17 cellular contexts compared by ENCODE assay signal in genomic region chr16:84839956-84840355, GRCh38. TPM values are rescaled to one million over a fixed set of nuclear protein-coding genes. Genes with fewer than 3 reads are reported as not detected.
DNase-seq lines count a peak whose midpoint lies in the region; ATAC-seq and TF ChIP-seq lines count a peak whose summit lies in the region.
"Had no signal": no experiment of that assay in that cellular context is flagged by ENCODE, and none has a peak within 500 bp of the region (broad histone marks: within the 10 kb centered on the region; RNA-seq: fewer than 3 reads in every experiment).

No MANE protein-coding gene starts in this region.

- intact Hi-C loops in PC-3 (cut with micrococcal nuclease) (no loop called here), sigmoid colon (cut with DNase I) (no loop called here)

- H3K9me3 Mint-ChIP-seq in endothelial cell (ENCODE audit: unreplicated experiment) = no peaks in the 10 kb centered on the region
- H3K9me3 Mint-ChIP-seq: CD4-positive, alpha-beta T cell; stimulated activated naive CD8-positive, alpha-beta T cell treated with anti-CD3 and anti-CD28 coated beads, Interleukin-15, Interleukin-2, amounts not matched to agents 100 ng/mL and 50 ng/mL, for 24 hours had no signal

- no peaks in the 10 kb centered on the region for H4K20me1 ChIP-seq in PC-3 (ENCODE audit: low read length)

- H2AFZ ChIP-seq in PC-3 (ENCODE audit: low read length) = no peak overlapping the region

- H3K27ac ChIP-seq in PC-3 (ENCODE audit: low read length) = no peak overlapping the region
- peak overlapping the region; percentile 66 to 100 (median 98) for H3K27ac ChIP-seq in sigmoid colon

- POLR2A ChIA-PET in PC-3 (lab: Charles Lee; ENCODE audit: unreplicated experiment) (no interaction called here), HEK293T (lab: Yijun Ruan, JAX) (no interaction called here)

- TF ChIP-seq CTCF in PC-3 (conservative IDR thresholded peaks at IDR 0.05; ENCODE audit: low read depth, low read length) (no peak), choroid plexus epithelial cell (conservative IDR thresholded peaks at IDR 0.05; ENCODE audit: low read depth, low read length) (no peak), sigmoid colon (IDR thresholded peaks at IDR 0.05) (no peak), endothelial cell (IDR thresholded peaks at IDR 0.05; ENCODE audit: unreplicated experiment) (no peak)

- H3K9ac ChIP-seq in PC-3 (ENCODE audit: low read length) = no peak overlapping the region

- ATAC-seq in PC-3 = peak; percentile 16; the same call in 1 of the 2 replicates
- ATAC-seq: gastroesophageal sphincter had no signal

- no peaks in the 10 kb centered on the region for H3K36me3 Mint-ChIP-seq in endothelial cell (ENCODE audit: low read depth, unreplicated experiment)

- H3K4me3 Mint-ChIP-seq in endothelial cell (ENCODE audit: unreplicated experiment) = no peak overlapping the region
- H3K4me3 Mint-ChIP-seq: CD4-positive, alpha-beta T cell; stimulated activated naive CD8-positive, alpha-beta T cell treated with anti-CD3 and anti-CD28 coated beads, Interleukin-15, Interleukin-2, amounts not matched to agents 100 ng/mL and 50 ng/mL, for 24 hours had no signal

- WGBS in sigmoid colon, 2 donors = 79 to 83% methylated on average over 7 of the region's 7 CpGs

- no peaks in the 10 kb centered on the region for H3F3A ChIP-seq in PC-3 (ENCODE audit: low read length, unreplicated experiment)

- H3K4me2 ChIP-seq in PC-3 (ENCODE audit: low read length) = 0 out of 2 replicates have a peak overlapping the region, but pooled peaks have one; percentile 5

- DNase-seq in ELR (ENCODE audit: low read depth) (peak; percentile 96), PC-3 (peak; percentile 50), choroid plexus epithelial cell (ENCODE audit: low read depth) (peak; percentile 81), sigmoid colon (no peak), HEK293T (ENCODE audit: extremely low spot score) (no peak), amygdala (lab: John Stamatoyannopoulos, UW) (no peak), endothelial cell (ENCODE audit: low spot score) (no peak), NCI-H2081 treated with DMSO at 0.1 percent for 48 hours (lab: John Stamatoyannopoulos, UW) (no peak)
- DNase-seq: activated naive CD4-positive, alpha-beta T cell treated with anti-CD3 and anti-CD28 coated beads, Interleukin-2, amount 50 U/mL, for 16 hours; CD4-positive, alpha-beta T cell; GF-D8; kidney; NCI-H446 treated with DMSO at 0.1 percent for 48 hours; Peyer's patch had no signal

- TF ChIP-seq POLR2A in sigmoid colon (IDR thresholded peaks at IDR 0.05) = no peak

- H3K36me3 ChIP-seq in PC-3 (ENCODE audit: low read depth, low read length) = no peaks in the 10 kb centered on the region
- peaks cover 23 to 63% (median 29%) of the 10 kb centered on the region in 4 donors for H3K36me3 ChIP-seq in sigmoid colon

- H3K4me3 ChIP-seq in PC-3 (ENCODE audit: low read length) = no peak overlapping the region
- H3K4me3 ChIP-seq in choroid plexus epithelial cell (ENCODE audit: low read depth, low read length) = no peak overlapping the region
- no peak overlapping the region for H3K4me3 ChIP-seq in sigmoid colon
- H3K4me3 ChIP-seq: coronary artery, gastroesophageal sphincter, Peyer's patch had no signal

- CTCF ChIA-PET in PC-3 (lab: Charles Lee) = interaction anchor here (0.6 kb wide), 1 partner anchor 11 kb away, joined by 3 read pairs; no protein-coding TSS in a partner anchor
- CTCF ChIA-PET in HEK293T (lab: Yijun Ruan, JAX) = no interaction called here

- H3K27me3 ChIP-seq in PC-3 (ENCODE audit: low read length) (no peaks in the 10 kb centered on the region), sigmoid colon (no peaks in the 10 kb centered on the region)
- H3K27me3 ChIP-seq: gastroesophageal sphincter, Peyer's patch had no signal

- no peak overlapping the region for H3K27ac Mint-ChIP-seq in endothelial cell (ENCODE audit: unreplicated experiment)
- H3K27ac Mint-ChIP-seq: CD4-positive, alpha-beta T cell; stimulated activated naive CD8-positive, alpha-beta T cell treated with anti-CD3 and anti-CD28 coated beads, Interleukin-15, Interleukin-2, amounts not matched to agents 100 ng/mL and 50 ng/mL, for 24 hours had no signal

- H3K79me2 ChIP-seq in PC-3 (ENCODE audit: low read length) = no peaks in the 10 kb centered on the region

- no peak for TF ChIP-seq EP300 in sigmoid colon (IDR thresholded peaks at IDR 0.05)

- H3K4me1 Mint-ChIP-seq in endothelial cell (ENCODE audit: unreplicated experiment) = peaks cover 16% of the 10 kb centered on the region

- no peaks in the 10 kb centered on the region for H3K9me2 ChIP-seq in PC-3 (replicated peaks; ENCODE audit: low read length)

- BruUV-seq in PC-3 (replicated peaks; lab: Mats Ljungman, UMichigan) = no TSS peak

- H3K27me3 Mint-ChIP-seq in endothelial cell (ENCODE audit: unreplicated experiment) = peaks cover 5% of the 10 kb centered on the region

- H3K9me3 ChIP-seq in PC-3 (ENCODE audit: low read length) (no peaks in the 10 kb centered on the region), sigmoid colon (no peaks in the 10 kb centered on the region)
- H3K9me3 ChIP-seq: gastroesophageal sphincter, Peyer's patch had no signal

- H3K4me1 ChIP-seq in PC-3 (ENCODE audit: insufficient read depth, low read length) (peaks cover 23% of the 10 kb centered on the region), sigmoid colon (peaks cover 0 to 85% (median 79%) of the 10 kb centered on the region in 4 donors)

TF ChIP-seq in HEK293T, 16 proteins besides CTCF, POLR2A, EP300 and RAD21:
- TF ChIP-seq BHLHE40 (IDR thresholded peaks at IDR 0.05; ENCODE audit: borderline replicate concordance) (no peak), ARNT (IDR thresholded peaks at IDR 0.05) (no peak)

RNA-seq across cellular contexts. Expression of gene CRISPLD2, which starts 20.2 kb away (rescaled TPM):
- total RNA-seq in PC-3 (2014; rRNA removed) = 2.8 and 3.2 TPM in 2 replicates
- total RNA-seq in sigmoid colon = 100 to 1,000 TPM; 140 to 545 (median 260) TPM
- polyA plus RNA-seq in sigmoid colon = 10 to 100 TPM in 1 of 3 donors, 1 to 10 TPM in 2; 3.0 to 27.3 (median 6.0) TPM
- 0.54 TPM for total RNA-seq in endothelial cell (ENCODE audit: unreplicated experiment)

Comparison
In these comparisons a context has a peak if more than half of its experiments do, and no peak if none do; other contexts are left out.
1. DNase-seq: peak in ELR (single experiment), PC-3 (single experiment) and choroid plexus epithelial cell (single experiment); none in sigmoid colon (single experiment), HEK293T (single experiment), amygdala (0 of 56), endothelial cell (single experiment) and NCI-H2081 treated with DMSO at 0.1 percent for 48 hours (single experiment).
2. RNA of gene CRISPLD2, which starts 20.2 kb away (total RNA-seq): 140 to 545 TPM in sigmoid colon; 2.8 to 3.2 TPM in PC-3 and 0.54 TPM in endothelial cell (single experiment); every median in the first group is over 10 times any median in the second.